ENCODE assay signal across 19 cellular contexts in genomic region chr15:73362900-73363299, GRCh38. TPM values are rescaled to one million over a fixed set of nuclear protein-coding genes. Genes with fewer than 3 reads are reported as not detected.
"Had no signal": no experiment of that assay in that cellular context is flagged by ENCODE, and none has a peak within 500 bp of the region (broad histone marks: within the 10 kb centered on the region; RNA-seq: fewer than 3 reads in every experiment).

No MANE protein-coding gene starts in this region.

- ATAC-seq: left colon; mucosa of descending colon; naive thymus-derived CD8-positive, alpha-beta T cell; sciatic nerve; stimulated activated naive B cell treated with anti-CD40 and anti-IgM and Interleukin-4, amounts not matched to agents 10 μg/mL and 1 μg/mL and 100 μg/mL, for 72 hours had no signal

- H3K27ac ChIP-seq: coronary artery, prostate gland, spleen had no signal

- H3K4me1 ChIP-seq: prostate gland had no signal

- DNase-seq: activated CD4-positive, alpha-beta T cell treated with anti-CD3 and anti-CD28 coated beads, Interleukin-2, amount 10 ng/mL, durations not matched to agents 24 days and 14 days; activated naive CD4-positive, alpha-beta T cell treated with anti-CD3 and anti-CD28 coated beads for 36 hours; central memory CD4-positive, alpha-beta T cell; effector CD4-positive, alpha-beta T cell; immature natural killer cell; left colon; mammary epithelial cell; mucosa of descending colon; naive thymus-derived CD8-positive, alpha-beta T cell; spleen; stimulated activated CD4-positive, alpha-beta T cell treated with anti-CD3 and anti-CD28 coated beads, Interleukin-2, amount 100 ng/mL, for 24 hours; stimulated activated naive B cell treated with anti-CD40 and anti-IgM and Interleukin-4, amounts not matched to agents 10 μg/mL and 1 μg/mL and 100 μg/mL, for 72 hours; substantia nigra had no signal

- H3K4me3 ChIP-seq: coronary artery, mucosa of descending colon, prostate gland, spleen had no signal

- H3K36me3 ChIP-seq: prostate gland, spleen had no signal

- FAIRE-seq: endothelial cell of umbilical vein, frontal cortex had no signal

- H3K9me3 ChIP-seq: mucosa of descending colon, prostate gland, spleen had no signal

RNA-seq across cellular contexts. Expression of gene HCN4, which starts 5.9 kb away (rescaled TPM):
- total RNA-seq: activated CD4-positive, alpha-beta T cell treated with anti-CD3 and anti-CD28 coated beads, Interleukin-2, amount 10 ng/mL, durations not matched to agents 24 days and 14 days; activated naive CD4-positive, alpha-beta T cell treated with anti-CD3 and anti-CD28 coated beads for 36 hours; activated T-helper 1 cell treated with anti-CD3 and anti-CD28 coated beads, Interleukin-12 subunit alpha, Interleukin-12 subunit beta, Interleukin-2, Interleukin-4 antibody, amounts not matched to agents 30 ng/mL and 10 ng/mL and 1 ng/mL, durations not matched to agents 14 hours and 24 hours and 36 hours; endothelial cell of umbilical vein; mammary epithelial cell; naive thymus-derived CD8-positive, alpha-beta T cell; sciatic nerve; spleen had no signal
- polyA plus RNA-seq: immature natural killer cell; mammary epithelial cell; naive thymus-derived CD8-positive, alpha-beta T cell; spleen had no signal
